22 cellular contexts compared by ENCODE assay signal in the genomic region with DNA sequence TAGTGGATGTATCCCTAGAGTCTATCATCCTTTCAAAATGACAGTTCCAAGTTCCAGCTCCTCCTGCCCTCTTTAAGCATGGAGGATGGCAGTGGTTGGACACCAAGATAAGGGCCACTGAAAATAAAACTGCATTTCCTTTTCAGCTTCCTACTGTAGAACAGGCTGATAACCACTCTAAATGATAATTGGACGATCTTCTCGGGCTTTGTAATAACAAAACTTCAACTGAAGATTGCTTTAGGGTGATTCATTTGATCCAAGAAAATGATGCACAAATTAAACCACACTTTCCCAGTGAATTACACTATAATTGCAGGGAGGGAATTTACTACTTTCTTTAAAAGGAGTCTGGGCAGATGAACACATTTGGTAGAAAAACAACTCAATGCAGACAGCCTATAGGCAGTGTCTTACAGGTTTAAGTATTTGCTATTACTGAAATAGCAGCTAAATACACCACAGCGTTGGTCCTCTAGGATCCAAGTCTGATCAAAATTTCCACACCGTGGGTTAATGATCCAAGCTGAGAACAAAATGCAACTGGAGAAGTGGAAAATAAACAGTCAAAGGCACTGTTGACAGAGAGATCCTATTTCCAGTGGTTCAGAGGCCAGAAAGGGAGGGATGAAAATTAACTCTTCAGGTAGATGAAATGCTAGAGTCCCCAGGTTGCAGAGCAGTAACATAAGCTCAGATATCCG. TPM values are rescaled to one million over a fixed set of nuclear protein-coding genes. Genes with fewer than 3 reads are reported as not detected.
A peak's percentile ranks its signal among the peaks of the same experiment; 100 is the strongest.
DNase-seq lines count a peak whose midpoint lies in the region; FAIRE-seq lines count a peak whose summit lies in the region.
"Had no signal": no experiment of that assay in that cellular context is flagged by ENCODE, and none has a peak within 500 bp of the region (broad histone marks: within the 10 kb centered on the region; RNA-seq: fewer than 3 reads in every experiment).

No MANE protein-coding gene starts in this region.

- no peaks in the 10 kb centered on the region for H3K9me3 ChIP-seq in endocrine pancreas (ENCODE audit: control insufficient read depth, low read length)
- H3K9me3 ChIP-seq: Caco-2, thoracic aorta had no signal

- no peak overlapping the region for H3K4me3 Mint-ChIP-seq in activated T-cell treated with anti-CD3 and anti-CD28 coated beads, Interleukin-2, amount 50 U/mL, for 24 hours
- H3K4me3 Mint-ChIP-seq: activated CD4-positive, alpha-beta T cell treated with anti-CD3 and anti-CD28 coated beads, Interleukin-2, amount 10 ng/mL, durations not matched to agents 24 days and 14 days; activated naive CD8-positive, alpha-beta T cell treated with anti-CD3 and anti-CD28 coated beads, Interleukin-2, amount 10 ng/mL, durations not matched to agents 7 days and 5 days; endodermal cell; memory B cell; neural crest cell; T-helper 17 cell had no signal

- peak overlapping the region; percentile 32 for H3K4me3 ChIP-seq in endocrine pancreas (ENCODE audit: control insufficient read depth, insufficient read depth, low read length)
- H3K4me3 ChIP-seq: thoracic aorta had no signal

- H3K27me3 Mint-ChIP-seq in activated T-cell treated with anti-CD3 and anti-CD28 coated beads, Interleukin-2, amount 50 U/mL, for 24 hours: no peaks in the 10 kb centered on the region
- H3K27me3 Mint-ChIP-seq: activated CD4-positive, alpha-beta T cell treated with anti-CD3 and anti-CD28 coated beads, Interleukin-2, amount 10 ng/mL, durations not matched to agents 24 days and 14 days; activated naive CD8-positive, alpha-beta T cell treated with anti-CD3 and anti-CD28 coated beads, Interleukin-2, amount 10 ng/mL, durations not matched to agents 7 days and 5 days; memory B cell; T-helper 17 cell had no signal

- no peaks in the 10 kb centered on the region for H3K27me3 ChIP-seq in endocrine pancreas (ENCODE audit: control insufficient read depth, insufficient read depth, low read length)

- DNase-seq in DMS153 (lab: John Stamatoyannopoulos, UW) (peak; percentile 94), NCI-H1436 (lab: John Stamatoyannopoulos, UW) (peak; percentile 36), NCI-H345 (lab: John Stamatoyannopoulos, UW) (peak; percentile 88), medulla oblongata (ENCODE audit: extremely low spot score) (no peak), glomerular visceral epithelial cell (ENCODE audit: extremely low spot score) (no peak), frontal cortex (ENCODE audit: low spot score in 2 of 2) (no peak)
- no peak for DNase-seq in activated T-cell treated with anti-CD3 and anti-CD28 coated beads, Interleukin-2, amount 50 U/mL, for 24 hours
- DNase-seq: activated CD4-positive, alpha-beta T cell treated with anti-CD3 and anti-CD28 coated beads, Interleukin-2, amount 10 ng/mL, durations not matched to agents 24 days and 14 days; activated naive CD8-positive, alpha-beta T cell treated with anti-CD3 and anti-CD28 coated beads, Interleukin-2, amount 10 ng/mL, durations not matched to agents 7 days and 5 days; activated T-cell treated with anti-CD3 and anti-CD28 coated beads, Interleukin-2, amount 50 U/mL, for 1 hour; Caco-2; endodermal cell; foreskin fibroblast; Kasumi-1; NCI-H82; stimulated activated CD4-positive, alpha-beta T cell treated with anti-CD3 and anti-CD28 coated beads, Interleukin-1b, Interleukin-23, amount 100 ng/mL, for 48 hours; T-helper 17 cell had no signal

- no peaks in the 10 kb centered on the region for H3K36me3 ChIP-seq in endocrine pancreas (ENCODE audit: control insufficient read depth, insufficient read depth, low read length)
- H3K36me3 ChIP-seq: thoracic aorta had no signal

- no peaks in the 10 kb centered on the region for H3K9me3 Mint-ChIP-seq in activated T-cell treated with anti-CD3 and anti-CD28 coated beads, Interleukin-2, amount 50 U/mL, for 24 hours
- H3K9me3 Mint-ChIP-seq: activated CD4-positive, alpha-beta T cell treated with anti-CD3 and anti-CD28 coated beads, Interleukin-2, amount 10 ng/mL, durations not matched to agents 24 days and 14 days; activated naive CD8-positive, alpha-beta T cell treated with anti-CD3 and anti-CD28 coated beads, Interleukin-2, amount 10 ng/mL, durations not matched to agents 7 days and 5 days; endodermal cell; memory B cell; neural crest cell had no signal

- no peak overlapping the region for H3K9ac ChIP-seq in endocrine pancreas (ENCODE audit: control insufficient read depth, insufficient read depth, low read length)

- no peak for FAIRE-seq in frontal cortex (lab: Jason Lieb, UNC)
- FAIRE-seq: GM18507 had no signal

- no peak overlapping the region for H3K27ac Mint-ChIP-seq in activated T-cell treated with anti-CD3 and anti-CD28 coated beads, Interleukin-2, amount 50 U/mL, for 24 hours
- H3K27ac Mint-ChIP-seq: activated CD4-positive, alpha-beta T cell treated with anti-CD3 and anti-CD28 coated beads, Interleukin-2, amount 10 ng/mL, durations not matched to agents 24 days and 14 days; activated naive CD8-positive, alpha-beta T cell treated with anti-CD3 and anti-CD28 coated beads, Interleukin-2, amount 10 ng/mL, durations not matched to agents 7 days and 5 days; endodermal cell; memory B cell; T-helper 17 cell had no signal

- H3K4me1 Mint-ChIP-seq in activated T-cell treated with anti-CD3 and anti-CD28 coated beads, Interleukin-2, amount 50 U/mL, for 24 hours (ENCODE audit: low read depth): peaks cover 6% of the 10 kb centered on the region
- H3K4me1 Mint-ChIP-seq: activated CD4-positive, alpha-beta T cell treated with anti-CD3 and anti-CD28 coated beads, Interleukin-2, amount 10 ng/mL, durations not matched to agents 24 days and 14 days; activated naive CD8-positive, alpha-beta T cell treated with anti-CD3 and anti-CD28 coated beads, Interleukin-2, amount 10 ng/mL, durations not matched to agents 7 days and 5 days; endodermal cell; memory B cell had no signal

- peaks cover 16% of the 10 kb centered on the region for H3K36me3 Mint-ChIP-seq in activated T-cell treated with anti-CD3 and anti-CD28 coated beads, Interleukin-2, amount 50 U/mL, for 24 hours (ENCODE audit: low read depth)

- H3K4me1 ChIP-seq in endocrine pancreas (ENCODE audit: control insufficient read depth, insufficient read depth, low read length): peaks cover 18% of the 10 kb centered on the region
- H3K4me1 ChIP-seq: Caco-2 had no signal

RNA-seq across cellular contexts. Expression of a gene that starts 42.3 kb away (rescaled TPM):
- total RNA-seq in frontal cortex: 0.82 TPM

Comparison
In these comparisons a context has a peak if more than half of its experiments do, and no peak if none do; other contexts are left out.
1. DNase-seq: peak in DMS153 (single experiment), NCI-H1436 (single experiment) and NCI-H345 (single experiment); none in medulla oblongata (single experiment), activated T-cell treated with anti-CD3 and anti-CD28 coated beads, Interleukin-2, amount 50 U/mL, for 24 hours (single experiment), glomerular visceral epithelial cell (single experiment) and frontal cortex (0 of 2).